In the genomic region with DNA sequence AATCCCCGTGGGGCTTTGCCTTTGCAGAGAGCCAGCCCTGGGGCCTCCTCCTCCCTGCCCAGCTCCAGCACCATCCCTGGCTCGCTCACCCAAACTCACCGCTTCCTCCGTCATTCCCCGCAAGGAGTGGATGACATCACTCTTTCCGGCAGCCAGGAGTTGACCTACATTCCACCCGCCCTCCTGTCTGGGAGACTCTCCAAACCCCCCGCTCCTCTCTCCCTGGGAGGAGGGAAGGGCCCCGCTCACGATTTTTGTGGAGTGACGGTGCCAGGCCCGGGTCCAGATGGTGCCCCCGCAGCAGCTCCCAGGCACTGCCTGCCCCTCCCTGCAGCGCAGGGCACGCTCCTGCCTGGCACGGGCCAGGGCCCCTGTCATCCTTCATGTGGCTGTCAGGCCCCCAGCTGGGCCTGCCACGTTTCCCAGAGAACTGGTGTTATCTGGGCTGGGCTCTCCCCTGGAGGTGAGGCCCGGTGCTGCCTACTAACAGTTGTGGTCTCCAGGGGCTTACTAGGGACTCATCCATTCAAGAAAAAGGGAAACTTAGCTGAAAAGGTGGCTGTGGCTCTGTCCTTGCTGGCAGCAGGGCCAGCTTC, we compare ENCODE assay signal across 8 cellular contexts. TPM values are rescaled to one million over a fixed set of nuclear protein-coding genes. Genes with fewer than 3 reads are reported as not detected.
DNase-seq lines count a peak whose midpoint lies in the region; ATAC-seq and TF ChIP-seq lines count a peak whose summit lies in the region.

No MANE protein-coding gene starts in this region.

- H3K27me3 ChIP-seq in fibroblast of lung (ENCODE audit: control insufficient read depth, insufficient read depth, low read length), result peaks cover 2% of the 10 kb centered on the region
- no peaks in the 10 kb centered on the region for H3K27me3 ChIP-seq in neural progenitor cell

- no peak overlapping the region for H2AFZ ChIP-seq in fibroblast of lung (ENCODE audit: low read length)
- no peak overlapping the region for H2AFZ ChIP-seq in neural progenitor cell (replicated peaks)

- H3K9me3 Mint-ChIP-seq in neural progenitor cell, result no peaks in the 10 kb centered on the region
- H3K9me3 Mint-ChIP-seq in activated CD4-positive, alpha-beta T cell treated with anti-CD3 and anti-CD28 coated beads for 36 hours (ENCODE audit: low read depth), result no peaks in the 10 kb centered on the region

- peaks cover 8% of the 10 kb centered on the region for H3K27me3 Mint-ChIP-seq in neural progenitor cell (ENCODE audit: insufficient read depth, low read depth)
- H3K27me3 Mint-ChIP-seq in activated CD4-positive, alpha-beta T cell treated with anti-CD3 and anti-CD28 coated beads for 36 hours, result peaks cover under 1% of the 10 kb centered on the region

- peaks cover 2% of the 10 kb centered on the region for H3K4me1 Mint-ChIP-seq in neural progenitor cell
- no peaks in the 10 kb centered on the region for H3K4me1 Mint-ChIP-seq in activated CD4-positive, alpha-beta T cell treated with anti-CD3 and anti-CD28 coated beads for 36 hours

- H3K4me2 ChIP-seq in fibroblast of lung (ENCODE audit: extremely low read depth, insufficient read depth, low read length) (peak overlapping the region; percentile 68), neural progenitor cell (peak overlapping the region; percentile 49)

- DNase-seq in GM03348 (ENCODE audit: low spot score) (peak; percentile 93), NCI-H69 (lab: John Stamatoyannopoulos, UW) (peak; percentile 97), fibroblast of lung (ENCODE audit: low read depth in 2 of 2) (peak; percentile 61 to 97), neural progenitor cell (ENCODE audit: low spot score) (peak; percentile 52), NCI-H748 treated with DMSO at 0.1 percent for 48 hours (lab: John Stamatoyannopoulos, UW) (no peak)
- DNase-seq in activated CD4-positive, alpha-beta T cell treated with anti-CD3 and anti-CD28 coated beads for 36 hours, result no peak

- H3K9me3 ChIP-seq in fibroblast of lung (ENCODE audit: control insufficient read depth, insufficient read depth, low read depth, low read length) (no peaks in the 10 kb centered on the region), neural progenitor cell (ENCODE audit: low read depth) (no peaks in the 10 kb centered on the region)

- no peaks in the 10 kb centered on the region for H4K20me1 ChIP-seq in fibroblast of lung (ENCODE audit: control insufficient read depth, extremely low read depth, insufficient read depth, low read length)
- no peaks in the 10 kb centered on the region for H4K20me1 ChIP-seq in neural progenitor cell (ENCODE audit: low read depth)

- CTCF ChIA-PET in activated CD4-positive, alpha-beta T cell treated with anti-CD3 and anti-CD28 coated beads for 36 hours (lab: Charles Lee), result interaction anchor here (1.9 kb wide), 1 partner anchor 22 kb away, joined by 9 read pairs; no protein-coding TSS in a partner anchor

- H3K4me3 Mint-ChIP-seq in neural progenitor cell, result peak overlapping the region; percentile 67
- H3K4me3 Mint-ChIP-seq in activated CD4-positive, alpha-beta T cell treated with anti-CD3 and anti-CD28 coated beads for 36 hours, result no peak overlapping the region

- TF ChIP-seq CTCF in fibroblast of lung (conservative IDR thresholded peaks at IDR 0.05 in 1 of 2, IDR thresholded peaks at IDR 0.05 in 1 of 2; ENCODE audit: low read depth in 1 of 2, low read length in 2 of 2) (no peak), neural progenitor cell (IDR thresholded peaks at IDR 0.05) (no peak)

- peaks cover 2% of the 10 kb centered on the region for H3K4me1 ChIP-seq in fibroblast of lung (ENCODE audit: control insufficient read depth, extremely low read depth, insufficient read depth, low read length)
- peaks cover 10% of the 10 kb centered on the region for H3K4me1 ChIP-seq in neural progenitor cell

- ATAC-seq in GM21515 (IDR thresholded peaks at IDR 0.05; ENCODE audit: unreplicated experiment), result no peak
- no peak for ATAC-seq in activated CD4-positive, alpha-beta T cell treated with anti-CD3 and anti-CD28 coated beads for 36 hours
- ATAC-seq in HG03025 (IDR thresholded peaks at IDR 0.05; ENCODE audit: low FRiP score, unreplicated experiment), result no peak

- H3K27ac ChIP-seq in fibroblast of lung (ENCODE audit: insufficient read depth, low read length), result peak overlapping the region; percentile 20
- H3K27ac ChIP-seq in neural progenitor cell, result no peak overlapping the region

- H3K36me3 ChIP-seq in fibroblast of lung (ENCODE audit: control insufficient read depth, insufficient read depth, low read length) (no peaks in the 10 kb centered on the region), neural progenitor cell (no peaks in the 10 kb centered on the region)

- no peak overlapping the region for H3K27ac Mint-ChIP-seq in neural progenitor cell
- no peak overlapping the region for H3K27ac Mint-ChIP-seq in activated CD4-positive, alpha-beta T cell treated with anti-CD3 and anti-CD28 coated beads for 36 hours

- no peaks in the 10 kb centered on the region for H3K36me3 Mint-ChIP-seq in neural progenitor cell
- no peaks in the 10 kb centered on the region for H3K36me3 Mint-ChIP-seq in activated CD4-positive, alpha-beta T cell treated with anti-CD3 and anti-CD28 coated beads for 36 hours (ENCODE audit: low read depth)

- POLR2A ChIA-PET in activated CD4-positive, alpha-beta T cell treated with anti-CD3 and anti-CD28 coated beads for 36 hours (lab: Charles Lee), result no interaction called here

- no peaks in the 10 kb centered on the region for H3K79me2 ChIP-seq in fibroblast of lung (ENCODE audit: control insufficient read depth, insufficient read depth, low read length)
- no peaks in the 10 kb centered on the region for H3K79me2 ChIP-seq in neural progenitor cell (ENCODE audit: low read depth)

- H3K9ac ChIP-seq in fibroblast of lung (ENCODE audit: insufficient read depth, low read length), result no peak overlapping the region
- H3K9ac ChIP-seq in neural progenitor cell, result no peak overlapping the region

- intact Hi-C loops in activated CD4-positive, alpha-beta T cell treated with anti-CD3 and anti-CD28 coated beads for 36 hours (cut with DNase I, micrococcal nuclease), result no loop called here

- no peaks in the 10 kb centered on the region for H3F3A ChIP-seq in neural progenitor cell (ENCODE audit: low read depth)

- H3K4me3 ChIP-seq in fibroblast of lung (replicated peaks in 1 of 4; ENCODE audit: control extremely low read depth in 1 of 4, insufficient read depth in 1 of 4, low read depth in 3 of 4, low read length in 4 of 4) (no peak overlapping the region), neural progenitor cell (no peak overlapping the region)

RNA-seq across cellular contexts. Expression of gene NTNG2, which starts 52.3 kb away (rescaled TPM):
- total RNA-seq in fibroblast of lung (0.77 and 2.1 TPM in 2 replicates), neural progenitor cell (ENCODE audit: low replicate concordance) (1.0 and 1.2 TPM in 2 replicates)
- polyA plus RNA-seq in fibroblast of lung, result 0.26 and 1.3 TPM in 2 replicates
- polyA plus RNA-seq in fibroblast of lung (2012), result 0.39 and 2.2 TPM in 2 replicates
- 0.26 and 3.8 TPM in 2 replicates for polyA minus RNA-seq in fibroblast of lung (ENCODE audit: low replicate concordance)
- 1 to 10 TPM; 1.8 to 2.0 TPM for total RNA-seq in activated CD4-positive, alpha-beta T cell treated with anti-CD3 and anti-CD28 coated beads for 36 hours

Comparison
In these comparisons a context has a peak if more than half of its experiments do, and no peak if none do; other contexts are left out.
1. DNase-seq: peak in GM03348 (single experiment), NCI-H69 (single experiment), fibroblast of lung (2 of 2) and neural progenitor cell (single experiment); none in activated CD4-positive, alpha-beta T cell treated with anti-CD3 and anti-CD28 coated beads for 36 hours (single experiment) and NCI-H748 treated with DMSO at 0.1 percent for 48 hours (single experiment).